Comparison of ENCODE assay signal across 20 cellular contexts in the genomic region with DNA sequence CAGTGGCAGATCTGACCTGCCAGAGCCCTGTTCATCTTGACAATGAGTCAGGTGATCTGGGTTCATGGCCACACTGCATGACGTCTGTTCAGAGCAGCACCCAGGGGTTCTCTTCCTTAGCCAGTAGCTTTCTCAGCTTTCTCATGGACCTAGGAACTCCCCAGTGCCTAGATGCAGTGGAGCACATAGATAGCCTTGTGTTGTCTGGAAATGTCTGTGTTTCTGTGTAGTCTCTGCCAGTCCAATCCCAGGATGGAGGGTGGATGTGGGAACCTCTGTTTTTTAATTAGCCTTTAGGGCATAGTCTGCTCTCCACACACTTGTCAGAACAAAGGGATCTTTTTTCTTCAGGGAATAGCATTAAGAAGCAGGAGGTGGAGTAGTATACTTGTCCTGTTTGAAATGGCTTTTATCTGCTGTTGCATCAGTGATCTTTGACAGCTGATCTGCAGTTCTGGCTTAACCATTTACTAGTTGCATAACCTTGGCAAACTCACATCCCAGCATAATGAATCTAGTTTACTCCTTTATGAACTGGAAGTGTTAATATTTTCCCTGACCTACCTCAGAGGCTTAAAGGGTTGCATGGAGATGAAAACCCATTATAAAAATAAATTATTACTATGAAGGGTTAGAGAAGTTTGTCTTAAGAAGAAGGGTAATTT. TPM values are rescaled to one million over a fixed set of nuclear protein-coding genes. Genes with fewer than 3 reads are reported as not detected.
DNase-seq lines count a peak whose midpoint lies in the region; ATAC-seq and TF ChIP-seq lines count a peak whose summit lies in the region.
"Had no signal": no experiment of that assay in that cellular context is flagged by ENCODE, and none has a peak within 500 bp of the region (broad histone marks: within the 10 kb centered on the region; RNA-seq: fewer than 3 reads in every experiment).

No MANE protein-coding gene starts in this region.

- no peak overlapping the region for H2BK12ac ChIP-seq in trophoblast cell (ENCODE audit: low read length)

- H3K14ac ChIP-seq in trophoblast cell (ENCODE audit: low read length) = no peak overlapping the region

- H3K36me3 Mint-ChIP-seq in CD8-positive, alpha-beta T cell = no peaks in the 10 kb centered on the region

- POLR2A ChIA-PET in CD8-positive, alpha-beta T cell (lab: Charles Lee) = no interaction called here

- no peak overlapping the region for H3K9ac ChIP-seq in trophoblast cell (ENCODE audit: low read length)
- no peak overlapping the region for H3K9ac ChIP-seq in smooth muscle cell (ENCODE audit: low read depth)

- H3K4me1 ChIP-seq in trophoblast cell (ENCODE audit: control insufficient read depth in 1 of 2, insufficient read depth in 2 of 2, low read length in 2 of 2) (peaks cover 7 to 9% of the 10 kb centered on the region in 2 experiments), smooth muscle cell (ENCODE audit: low read depth) (peaks cover 10% of the 10 kb centered on the region)
- H3K4me1 ChIP-seq in CD8-positive, alpha-beta T cell (ENCODE audit: insufficient read depth, low read length) = no peaks in the 10 kb centered on the region

- H3K4me3 Mint-ChIP-seq in CD8-positive, alpha-beta T cell = no peak overlapping the region
- H3K4me3 Mint-ChIP-seq: B cell had no signal

- peak; percentile 40 for DNase-seq in LNCaP clone FGC (ENCODE audit: low read depth)
- peak; percentile 80 for DNase-seq in kidney glomerular epithelial cell (lab: John Stamatoyannopoulos, UW)
- no peak for DNase-seq in trophoblast cell
- DNase-seq in smooth muscle cell (lab: John Stamatoyannopoulos, UW; ENCODE audit: unreplicated experiment) = no peak
- DNase-seq in CD8-positive, alpha-beta T cell = no peak
- no peak for DNase-seq in caudate nucleus (lab: John Stamatoyannopoulos, UW)
- DNase-seq in HuH-7 (ENCODE audit: low spot score) = no peak
- DNase-seq: activated CD4-positive, CD25-positive, alpha-beta regulatory T cell treated with anti-CD3 and anti-CD28 coated beads, Interleukin-2, amount 50 U/mL, for 72 hours; activated effector memory CD4-positive, alpha-beta T cell treated with anti-CD3 and anti-CD28 coated beads, Interleukin-2, amount 50 U/mL, for 16 hours; amygdala; DMS79; midbrain; MV-4-11; NCI-H2081 treated with DMSO at 0.1 percent for 48 hours; nucleus accumbens; Right ventricle myocardium superior had no signal

- CTCF ChIA-PET in CD8-positive, alpha-beta T cell (lab: Charles Lee) = no interaction called here

- peak overlapping the region; percentile 88 for H3K27ac ChIP-seq in VCaP
- peak overlapping the region; percentile 69 for H3K27ac ChIP-seq in trophoblast cell (ENCODE audit: low read depth, low read length)
- no peak overlapping the region for H3K27ac ChIP-seq in smooth muscle cell (ENCODE audit: low read depth)
- no peak overlapping the region for H3K27ac ChIP-seq in CD8-positive, alpha-beta T cell (ENCODE audit: low read depth, low read length)
- no peak overlapping the region for H3K27ac ChIP-seq in caudate nucleus (ENCODE audit: low read depth, low read length)
- H3K27ac ChIP-seq: thoracic aorta had no signal

- H3K4ac ChIP-seq in trophoblast cell (ENCODE audit: low read depth, low read length) = no peak overlapping the region

- H3K36me3 ChIP-seq in trophoblast cell (ENCODE audit: control insufficient read depth in 1 of 2, insufficient read depth in 2 of 2, low read length in 2 of 2) (no peaks in the 10 kb centered on the region), smooth muscle cell (ENCODE audit: low read depth) (no peaks in the 10 kb centered on the region)
- no peaks in the 10 kb centered on the region for H3K36me3 ChIP-seq in CD8-positive, alpha-beta T cell (ENCODE audit: insufficient read depth, low read length)
- H3K36me3 ChIP-seq: thoracic aorta had no signal

- H3K4me3 ChIP-seq in LNCaP clone FGC (ENCODE audit: low read depth, low read length) (no peak overlapping the region), trophoblast cell (ENCODE audit: low read depth, low read length) (no peak overlapping the region), smooth muscle cell (no peak overlapping the region)
- H3K4me3 ChIP-seq in CD8-positive, alpha-beta T cell (ENCODE audit: low read depth, low read length) = no peak overlapping the region
- H3K4me3 ChIP-seq: thoracic aorta had no signal

- no CpG with 5 or more reads among the region's 1 CpG for WGBS in trophoblast cell (ENCODE audit: extremely low coverage, insufficient coverage, insufficient read length)
- WGBS in smooth muscle cell (ENCODE audit: low lambda C conversion rate) = 45% methylated on average over 1 of the region's 1 CpG

- peak overlapping the region; percentile 38 for H3K4me2 ChIP-seq in trophoblast cell (ENCODE audit: low read length)
- H3K4me2 ChIP-seq in smooth muscle cell = no peak overlapping the region

- no peak overlapping the region for H4K12ac ChIP-seq in trophoblast cell (ENCODE audit: low read depth, low read length)

- no peak overlapping the region for H4K8ac ChIP-seq in trophoblast cell (ENCODE audit: low read depth, low read length)

- no peaks in the 10 kb centered on the region for H3K79me2 ChIP-seq in trophoblast cell (ENCODE audit: control insufficient read depth, insufficient read depth, low read length, poor library complexity)
- no peaks in the 10 kb centered on the region for H3K79me2 ChIP-seq in smooth muscle cell (ENCODE audit: low read depth)

- peaks cover 33% of the 10 kb centered on the region for H3K27me3 Mint-ChIP-seq in CD8-positive, alpha-beta T cell (ENCODE audit: low read depth)

- no peaks in the 10 kb centered on the region for H4K20me1 ChIP-seq in smooth muscle cell (ENCODE audit: low read depth)

- H3F3A ChIP-seq in smooth muscle cell (ENCODE audit: low read depth) = no peaks in the 10 kb centered on the region

- H3K9me3 ChIP-seq in trophoblast cell (ENCODE audit: insufficient read depth, low read depth, low read length) = peaks cover 3% of the 10 kb centered on the region
- H3K9me3 ChIP-seq in smooth muscle cell (replicated peaks; ENCODE audit: low read depth) = no peaks in the 10 kb centered on the region
- no peaks in the 10 kb centered on the region for H3K9me3 ChIP-seq in CD8-positive, alpha-beta T cell (ENCODE audit: low read length)
- H3K9me3 ChIP-seq: thoracic aorta had no signal

- H3K79me1 ChIP-seq in trophoblast cell (ENCODE audit: low read length) = peaks cover 3% of the 10 kb centered on the region

- no peaks in the 10 kb centered on the region for H3K9me3 Mint-ChIP-seq in CD8-positive, alpha-beta T cell

- intact Hi-C loops in CD8-positive, alpha-beta T cell (cut with DNase I, micrococcal nuclease) = no loop called here

- no peak overlapping the region for H2BK120ac ChIP-seq in trophoblast cell (ENCODE audit: insufficient read depth, low read length, poor library complexity)

- H4K91ac ChIP-seq in trophoblast cell (ENCODE audit: low read depth, low read length) = no peak overlapping the region

- H3K23ac ChIP-seq in trophoblast cell (ENCODE audit: low read length) = no peak overlapping the region

- no peaks in the 10 kb centered on the region for H3K27me3 ChIP-seq in trophoblast cell (ENCODE audit: insufficient read depth, low read length)
- H3K27me3 ChIP-seq in smooth muscle cell (ENCODE audit: low read depth) = no peaks in the 10 kb centered on the region
- H3K27me3 ChIP-seq in CD8-positive, alpha-beta T cell (ENCODE audit: insufficient read depth, low read length) = no peaks in the 10 kb centered on the region

- H3K18ac ChIP-seq in trophoblast cell (ENCODE audit: low read length) = no peak overlapping the region

- H2AFZ ChIP-seq in trophoblast cell (ENCODE audit: insufficient read depth, low read length, poor library complexity) = no peak overlapping the region
- no peak overlapping the region for H2AFZ ChIP-seq in smooth muscle cell (ENCODE audit: low read depth)

- no peaks in the 10 kb centered on the region for H3K4me1 Mint-ChIP-seq in CD8-positive, alpha-beta T cell (ENCODE audit: low read depth)
- H3K4me1 Mint-ChIP-seq: B cell had no signal

- TF ChIP-seq CTCF in LNCaP clone FGC (IDR thresholded peaks at IDR 0.05; ENCODE audit: control insufficient read depth, extremely low read depth, insufficient read depth) (no peak), VCaP (conservative IDR thresholded peaks at IDR 0.05) (no peak), smooth muscle cell (IDR thresholded peaks at IDR 0.05; ENCODE audit: borderline replicate concordance, insufficient read depth, poor library complexity, severe bottlenecking) (no peak)
- TF ChIP-seq CTCF in CD8-positive, alpha-beta T cell (IDR thresholded peaks at IDR 0.05) = no peak

- H2BK5ac ChIP-seq in trophoblast cell (ENCODE audit: low read depth, low read length, poor library complexity) = no peak overlapping the region

- no peak for ATAC-seq in CD8-positive, alpha-beta T cell

- no peak overlapping the region for H3K27ac Mint-ChIP-seq in CD8-positive, alpha-beta T cell
- H3K27ac Mint-ChIP-seq: B cell had no signal

- no peak overlapping the region for H2AK5ac ChIP-seq in trophoblast cell (ENCODE audit: low read length)

RNA-seq across cellular contexts. Expression of a gene that starts 16.1 kb away (rescaled TPM):
- polyA plus RNA-seq in trophoblast cell (2013) = 0.61 and 0.73 TPM in 2 replicates
- 0.63 and 0.76 TPM in 2 replicates for total RNA-seq in smooth muscle cell
- polyA plus RNA-seq in smooth muscle cell = 1.4 TPM in 1 of 2 replicates, not detected in the other
- not detected for total RNA-seq in CD8-positive, alpha-beta T cell
- total RNA-seq: glomerular endothelial cell had no signal

Comparison
In these comparisons a context has a peak if more than half of its experiments do, and no peak if none do; other contexts are left out.
1. DNase-seq: peak in LNCaP clone FGC (single experiment) and kidney glomerular epithelial cell (single experiment); none in trophoblast cell (0 of 2), smooth muscle cell (single experiment), CD8-positive, alpha-beta T cell (0 of 7), caudate nucleus (0 of 61) and HuH-7 (single experiment).
2. H3K27ac ChIP-seq: peak in VCaP (single experiment) and trophoblast cell (single experiment); none in smooth muscle cell (single experiment), CD8-positive, alpha-beta T cell (single experiment) and caudate nucleus (single experiment).